ENCODE assay signal across 10 cellular contexts in genomic region chr2:238389985-238390682, GRCh38. TPM values are rescaled to one million over a fixed set of nuclear protein-coding genes. Genes with fewer than 3 reads are reported as not detected.
DNase-seq lines count a peak whose midpoint lies in the region; ATAC-seq and TF ChIP-seq lines count a peak whose summit lies in the region.
"Had no signal": no experiment of that assay in that cellular context is flagged by ENCODE, and none has a peak within 500 bp of the region (broad histone marks: within the 10 kb centered on the region; RNA-seq: fewer than 3 reads in every experiment).

No MANE protein-coding gene starts in this region.

- H3K27me3 ChIP-seq in AG04450 (ENCODE audit: control insufficient read depth, insufficient read depth, low read length): no peaks in the 10 kb centered on the region
- H3K27me3 ChIP-seq in ascending aorta: no peaks in the 10 kb centered on the region
- H3K27me3 ChIP-seq: tibial artery had no signal

- ATAC-seq in GM19467 (IDR thresholded peaks at IDR 0.05; ENCODE audit: unreplicated experiment) (no peak), GM18511 (IDR thresholded peaks at IDR 0.05; ENCODE audit: unreplicated experiment) (no peak)

- DNase-seq in AG04450 (ENCODE audit: low read depth, low spot score) (no peak), NCI-H1436 treated with DMSO at 0.1 percent for 48 hours (lab: John Stamatoyannopoulos, UW) (peak; percentile 61), ascending aorta (ENCODE audit: low spot score in 2 of 2) (no peak), left kidney (ENCODE audit: low read depth, low spot score) (peak; percentile 21)
- DNase-seq in stimulated activated CD4-positive, alpha-beta T cell treated with anti-CD3 and anti-CD28 coated beads, Interleukin-4, amount 100 ng/mL, for 4 hours: no peak
- no peak for DNase-seq in activated CD4-positive, CD25-positive, alpha-beta regulatory T cell (lab: John Stamatoyannopoulos, UW)
- DNase-seq: NCI-H226, tibial artery had no signal

- H3K9me3 ChIP-seq in AG04450 (ENCODE audit: control insufficient read depth, insufficient read depth, low read length) (no peaks in the 10 kb centered on the region), ascending aorta (no peaks in the 10 kb centered on the region)
- H3K9me3 ChIP-seq: tibial artery had no signal

- H3K27ac ChIP-seq in AG04450 (ENCODE audit: low read depth, low read length) (peak overlapping the region; percentile 70), ascending aorta (peak overlapping the region; percentile 69 to 73)

- H3K36me3 ChIP-seq in ascending aorta: no peaks in the 10 kb centered on the region
- H3K36me3 ChIP-seq: tibial artery had no signal

- no peak for TF ChIP-seq CTCF in AG04450 (IDR thresholded peaks at IDR 0.05; ENCODE audit: low read depth, low read length)
- no peak for TF ChIP-seq CTCF in ascending aorta (IDR thresholded peaks at IDR 0.05)

- H3K4me1 ChIP-seq in ascending aorta: peaks cover 2 to 16% of the 10 kb centered on the region in 2 donors

- CTCF ChIA-PET in AG04450 (lab: Charles Lee): interaction anchor here (1.0 to 1.3 kb wide), 2 partner anchors 19 to 123 kb away, joined by 3 to 6 read pairs; no protein-coding TSS in a partner anchor

- intact Hi-C loops in ascending aorta (cut with DNase I): loop anchor here (5.0 kb wide), 1 partner anchor 37 kb away; the partner anchor contains the start of gene ASB1

- POLR2A ChIA-PET in AG04450 (lab: Yijun Ruan, JAX): interaction anchor here (0.6 kb wide), 1 partner anchor 514 kb away, joined by 4 read pairs; no protein-coding TSS in a partner anchor

- H3K4me3 ChIP-seq in AG04450 (ENCODE audit: low read depth, low read length) (no peak overlapping the region), ascending aorta (no peak overlapping the region)
- H3K4me3 ChIP-seq: tibial artery had no signal

RNA-seq across cellular contexts. Expression of gene ASB1, which starts 36.6 kb away (rescaled TPM):
- 29.8 and 30.5 TPM in 2 replicates for polyA plus RNA-seq in AG04450 (2011; rRNA removed)
- polyA minus RNA-seq in AG04450 (2011; rRNA and poly(A)+ RNA removed): 25.0 and 35.0 TPM in 2 replicates
- 32.5 TPM for total RNA-seq in ascending aorta

Comparison
In these comparisons a context has a peak if more than half of its experiments do, and no peak if none do; other contexts are left out.
1. DNase-seq: peak in NCI-H1436 treated with DMSO at 0.1 percent for 48 hours (single experiment) and left kidney (single experiment); none in AG04450 (single experiment), ascending aorta (0 of 2), stimulated activated CD4-positive, alpha-beta T cell treated with anti-CD3 and anti-CD28 coated beads, Interleukin-4, amount 100 ng/mL, for 4 hours (0 of 2) and activated CD4-positive, CD25-positive, alpha-beta regulatory T cell (0 of 4).